1 cellular context compared by ENCODE assay signal in genomic region chr7:74535951-74536356, GRCh38.
TF ChIP-seq lines count a peak whose summit lies in the region.

No MANE protein-coding gene starts in this region.

TF ChIP-seq in HepG2, 621 proteins besides CTCF, POLR2A, EP300 and RAD21 (continued from another document):
- TF ChIP-seq HNF1B (CRISPR knock-in tag; IDR thresholded peaks at IDR 0.05): peak; percentile 85
- TF ChIP-seq ZNF552 (CRISPR knock-in tag; IDR thresholded peaks at IDR 0.05; ENCODE audit: borderline replicate concordance): no peak
- TF ChIP-seq IRF2 (CRISPR knock-in tag; IDR thresholded peaks at IDR 0.05): peak; percentile 58; the same call in 1 of the 2 replicates
- TF ChIP-seq NR2F1 (CRISPR knock-in tag; IDR thresholded peaks at IDR 0.05): peak; percentile 91
- TF ChIP-seq LCORL (IDR thresholded peaks at IDR 0.05): no peak
- TF ChIP-seq LCORL (CRISPR knock-in tag; IDR thresholded peaks at IDR 0.05): peak; percentile 63
- TF ChIP-seq ZNF205 (CRISPR knock-in tag; IDR thresholded peaks at IDR 0.05): 0 out of 2 replicates have a peak, but pooled peaks have one; percentile 54
- TF ChIP-seq, protein P1, sequence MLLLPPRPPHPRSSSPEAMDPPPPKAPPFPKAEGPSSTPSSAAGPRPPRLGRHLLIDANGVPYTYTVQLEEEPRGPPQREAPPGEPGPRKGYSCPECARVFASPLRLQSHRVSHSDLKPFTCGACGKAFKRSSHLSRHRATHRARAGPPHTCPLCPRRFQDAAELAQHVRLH (CRISPR knock-in tag; IDR thresholded peaks at IDR 0.05; ENCODE audit: borderline replicate concordance, low read depth): peak; percentile 65; the same call in 1 of the 2 replicates
- no peak for TF ChIP-seq ZNF713 (CRISPR knock-in tag; IDR thresholded peaks at IDR 0.05)
- no peak for TF ChIP-seq GPN1 (CRISPR knock-in tag; IDR thresholded peaks at IDR 0.05; ENCODE audit: borderline replicate concordance)
- no peak; the same call in 1 of the 2 replicates for TF ChIP-seq ZNF280B (CRISPR knock-in tag; IDR thresholded peaks at IDR 0.05; ENCODE audit: borderline replicate concordance)
- TF ChIP-seq POGZ (CRISPR knock-in tag; IDR thresholded peaks at IDR 0.05): peak; percentile 75
- TF ChIP-seq NR2F2 (IDR thresholded peaks at IDR 0.05; ENCODE audit: borderline replicate concordance, low read depth): peak; percentile 89
- TF ChIP-seq, protein P2, sequence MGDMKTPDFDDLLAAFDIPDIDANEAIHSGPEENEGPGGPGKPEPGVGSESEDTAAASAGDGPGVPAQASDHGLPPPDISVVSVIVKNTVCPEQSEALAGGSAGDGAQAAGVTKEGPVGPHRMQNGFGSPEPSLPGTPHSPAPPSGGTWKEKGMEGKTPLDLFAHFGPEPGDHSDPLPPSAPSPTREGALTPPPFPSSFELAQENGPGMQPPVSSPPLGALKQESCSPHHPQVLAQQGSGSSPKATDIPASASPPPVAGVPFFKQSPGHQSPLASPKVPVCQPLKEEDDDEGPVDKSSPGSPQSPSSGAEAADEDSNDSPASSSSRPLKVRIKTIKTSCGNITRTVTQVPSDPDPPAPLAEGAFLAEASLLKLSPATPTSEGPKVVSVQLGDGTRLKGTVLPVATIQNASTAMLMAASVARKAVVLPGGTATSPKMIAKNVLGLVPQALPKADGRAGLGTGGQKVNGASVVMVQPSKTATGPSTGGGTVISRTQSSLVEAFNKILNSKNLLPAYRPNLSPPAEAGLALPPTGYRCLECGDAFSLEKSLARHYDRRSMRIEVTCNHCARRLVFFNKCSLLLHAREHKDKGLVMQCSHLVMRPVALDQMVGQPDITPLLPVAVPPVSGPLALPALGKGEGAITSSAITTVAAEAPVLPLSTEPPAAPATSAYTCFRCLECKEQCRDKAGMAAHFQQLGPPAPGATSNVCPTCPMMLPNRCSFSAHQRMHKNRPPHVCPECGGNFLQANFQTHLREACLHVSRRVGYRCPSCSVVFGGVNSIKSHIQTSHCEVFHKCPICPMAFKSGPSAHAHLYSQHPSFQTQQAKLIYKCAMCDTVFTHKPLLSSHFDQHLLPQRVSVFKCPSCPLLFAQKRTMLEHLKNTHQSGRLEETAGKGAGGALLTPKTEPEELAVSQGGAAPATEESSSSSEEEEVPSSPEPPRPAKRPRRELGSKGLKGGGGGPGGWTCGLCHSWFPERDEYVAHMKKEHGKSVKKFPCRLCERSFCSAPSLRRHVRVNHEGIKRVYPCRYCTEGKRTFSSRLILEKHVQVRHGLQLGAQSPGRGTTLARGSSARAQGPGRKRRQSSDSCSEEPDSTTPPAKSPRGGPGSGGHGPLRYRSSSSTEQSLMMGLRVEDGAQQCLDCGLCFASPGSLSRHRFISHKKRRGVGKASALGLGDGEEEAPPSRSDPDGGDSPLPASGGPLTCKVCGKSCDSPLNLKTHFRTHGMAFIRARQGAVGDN (CRISPR knock-in tag; IDR thresholded peaks at IDR 0.05): peak; percentile 87
- TF ChIP-seq HMGXB4 (CRISPR knock-in tag; IDR thresholded peaks at IDR 0.05; ENCODE audit: borderline replicate concordance in 1 of 2, low read depth in 1 of 2): 0 out of 4 replicates have a peak, but pooled peaks of 1 of the 2 experiments have one; percentile 49
- peak; percentile 72; the same call in 1 of the 2 replicates for TF ChIP-seq THRA (CRISPR knock-in tag; IDR thresholded peaks at IDR 0.05; ENCODE audit: borderline replicate concordance)
- TF ChIP-seq, protein P3, sequence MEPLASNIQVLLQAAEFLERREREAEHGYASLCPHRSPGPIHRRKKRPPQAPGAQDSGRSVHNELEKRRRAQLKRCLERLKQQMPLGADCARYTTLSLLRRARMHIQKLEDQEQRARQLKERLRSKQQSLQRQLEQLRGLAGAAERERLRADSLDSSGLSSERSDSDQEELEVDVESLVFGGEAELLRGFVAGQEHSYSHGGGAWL (CRISPR knock-in tag; IDR thresholded peaks at IDR 0.05): no peak
- TF ChIP-seq RXRB (CRISPR knock-in tag; IDR thresholded peaks at IDR 0.05; ENCODE audit: borderline replicate concordance): peak; percentile 87
- TF ChIP-seq, protein P4, sequence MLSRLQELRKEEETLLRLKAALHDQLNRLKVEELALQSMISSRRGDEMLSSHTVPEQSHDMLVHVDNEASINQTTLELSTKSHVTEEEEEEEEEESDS (CRISPR knock-in tag; IDR thresholded peaks at IDR 0.05; ENCODE audit: borderline replicate concordance): no peak
- 0 out of 2 replicates have a peak, but pooled peaks have one; percentile 32 for TF ChIP-seq ELF3 (CRISPR knock-in tag; IDR thresholded peaks at IDR 0.05)
- no peak for TF ChIP-seq MATR3 (CRISPR knock-in tag; IDR thresholded peaks at IDR 0.05)
- TF ChIP-seq, protein P5, sequence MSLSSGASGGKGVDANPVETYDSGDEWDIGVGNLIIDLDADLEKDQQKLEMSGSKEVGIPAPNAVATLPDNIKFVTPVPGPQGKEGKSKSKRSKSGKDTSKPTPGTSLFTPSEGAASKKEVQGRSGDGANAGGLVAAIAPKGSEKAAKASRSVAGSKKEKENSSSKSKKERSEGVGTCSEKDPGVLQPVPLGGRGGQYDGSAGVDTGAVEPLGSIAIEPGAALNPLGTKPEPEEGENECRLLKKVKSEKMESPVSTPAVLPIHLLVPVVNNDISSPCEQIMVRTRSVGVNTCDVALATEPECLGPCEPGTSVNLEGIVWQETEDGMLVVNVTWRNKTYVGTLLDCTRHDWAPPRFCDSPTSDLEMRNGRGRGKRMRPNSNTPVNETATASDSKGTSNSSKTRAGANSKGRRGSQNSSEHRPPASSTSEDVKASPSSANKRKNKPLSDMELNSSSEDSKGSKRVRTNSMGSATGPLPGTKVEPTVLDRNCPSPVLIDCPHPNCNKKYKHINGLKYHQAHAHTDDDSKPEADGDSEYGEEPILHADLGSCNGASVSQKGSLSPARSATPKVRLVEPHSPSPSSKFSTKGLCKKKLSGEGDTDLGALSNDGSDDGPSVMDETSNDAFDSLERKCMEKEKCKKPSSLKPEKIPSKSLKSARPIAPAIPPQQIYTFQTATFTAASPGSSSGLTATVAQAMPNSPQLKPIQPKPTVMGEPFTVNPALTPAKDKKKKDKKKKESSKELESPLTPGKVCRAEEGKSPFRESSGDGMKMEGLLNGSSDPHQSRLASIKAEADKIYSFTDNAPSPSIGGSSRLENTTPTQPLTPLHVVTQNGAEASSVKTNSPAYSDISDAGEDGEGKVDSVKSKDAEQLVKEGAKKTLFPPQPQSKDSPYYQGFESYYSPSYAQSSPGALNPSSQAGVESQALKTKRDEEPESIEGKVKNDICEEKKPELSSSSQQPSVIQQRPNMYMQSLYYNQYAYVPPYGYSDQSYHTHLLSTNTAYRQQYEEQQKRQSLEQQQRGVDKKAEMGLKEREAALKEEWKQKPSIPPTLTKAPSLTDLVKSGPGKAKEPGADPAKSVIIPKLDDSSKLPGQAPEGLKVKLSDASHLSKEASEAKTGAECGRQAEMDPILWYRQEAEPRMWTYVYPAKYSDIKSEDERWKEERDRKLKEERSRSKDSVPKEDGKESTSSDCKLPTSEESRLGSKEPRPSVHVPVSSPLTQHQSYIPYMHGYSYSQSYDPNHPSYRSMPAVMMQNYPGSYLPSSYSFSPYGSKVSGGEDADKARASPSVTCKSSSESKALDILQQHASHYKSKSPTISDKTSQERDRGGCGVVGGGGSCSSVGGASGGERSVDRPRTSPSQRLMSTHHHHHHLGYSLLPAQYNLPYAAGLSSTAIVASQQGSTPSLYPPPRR (CRISPR knock-in tag; IDR thresholded peaks at IDR 0.05; ENCODE audit: borderline replicate concordance): peak; percentile 15; the same call in 1 of the 2 replicates
- TF ChIP-seq, protein P6, sequence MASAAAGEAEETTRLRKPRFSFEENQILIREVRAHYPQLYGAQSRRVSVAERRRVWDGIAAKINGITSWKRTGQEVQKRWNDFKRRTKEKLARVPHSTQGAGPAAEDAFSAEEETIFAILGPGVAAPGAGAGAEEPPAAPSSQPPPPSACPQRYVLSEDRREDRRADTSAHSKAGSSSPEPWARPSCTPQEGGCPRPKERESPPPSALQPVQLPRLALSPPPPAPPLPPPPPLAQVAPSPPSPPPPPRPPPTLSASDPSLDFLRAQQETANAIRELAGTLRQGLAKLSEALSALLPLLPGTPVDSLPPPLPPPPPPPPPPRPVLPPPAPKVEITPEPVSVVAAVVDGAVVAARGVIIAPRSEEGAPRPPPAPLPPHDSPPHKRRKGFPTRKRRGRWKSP (CRISPR knock-in tag; IDR thresholded peaks at IDR 0.05): no peak
